Comparison of ENCODE assay signal across 20 cellular contexts in the genomic region with DNA sequence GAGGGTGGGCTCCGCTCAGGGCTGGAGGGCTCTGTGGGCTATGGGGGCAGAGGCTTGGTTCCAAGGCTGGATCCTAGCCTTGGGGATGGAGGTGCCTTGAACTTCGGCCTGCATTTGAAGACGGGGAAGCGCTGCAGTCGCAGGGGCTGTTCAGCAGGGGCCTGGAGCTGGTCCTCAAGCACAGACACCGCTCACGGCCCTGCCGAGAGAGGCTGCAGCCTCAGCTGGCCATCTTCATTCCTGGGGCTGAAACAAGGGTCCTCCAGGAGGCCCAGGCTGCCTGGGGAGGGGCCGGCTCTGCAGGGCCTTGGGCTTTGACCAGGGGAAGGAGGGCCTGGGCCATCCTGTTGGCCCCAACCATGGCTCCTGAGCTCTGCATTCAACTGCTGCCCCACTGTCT.
"Had no signal": no experiment of that assay in that cellular context is flagged by ENCODE, and none has a peak within 500 bp of the region (broad histone marks: within the 10 kb centered on the region; RNA-seq: fewer than 3 reads in every experiment).

No MANE protein-coding gene starts in this region.

- DNase-seq: KBM-7, MV-4-11, NCI-H1048, NCI-H1105, NCI-H1417 treated with DMSO at 0.1 percent for 48 hours, NCI-H146, NCI-H1694 treated with DMSO at 0.1 percent for 48 hours, NCI-H1930, NCI-H2081, NCI-H2107, NCI-H2227 treated with DMSO at 0.1 percent for 48 hours, NCI-H524, NCI-H526 treated with DMSO at 0.1 percent for 48 hours, NCI-H774, RPMI8226, SHP77, SW 1271, T-cell had no signal

- H3K9me3 ChIP-seq: SK-N-SH had no signal

- ATAC-seq: T-cell had no signal

- H3K4me2 ChIP-seq: SK-N-SH had no signal

- H3K9ac ChIP-seq: SK-N-SH had no signal

- FAIRE-seq: RCC 7860 had no signal
